Comparison of ENCODE assay signal across 8 cellular contexts in genomic region chr12:88141425-88141773, GRCh38. TPM values are rescaled to one million over a fixed set of nuclear protein-coding genes. Genes with fewer than 3 reads are reported as not detected.
DNase-seq lines count a peak whose midpoint lies in the region; ATAC-seq, FAIRE-seq and TF ChIP-seq lines count a peak whose summit lies in the region.

No MANE protein-coding gene starts in this region.

- peak overlapping the region; percentile 92 for H3K27ac Mint-ChIP-seq in astrocyte (ENCODE audit: unreplicated experiment)

- peaks cover 3% of the 10 kb centered on the region for H3K36me3 Mint-ChIP-seq in astrocyte (ENCODE audit: low read depth, unreplicated experiment)

- peaks cover 12% of the 10 kb centered on the region for H3K4me1 Mint-ChIP-seq in astrocyte (ENCODE audit: low read depth, unreplicated experiment)

- H3K36me3 ChIP-seq in cardiac muscle cell = no peaks in the 10 kb centered on the region
- no peaks in the 10 kb centered on the region for H3K36me3 ChIP-seq in astrocyte (ENCODE audit: insufficient read depth, low read length)
- no peaks in the 10 kb centered on the region for H3K36me3 ChIP-seq in lower lobe of right lung
- no peaks in the 10 kb centered on the region for H3K36me3 ChIP-seq in urinary bladder (ENCODE audit: insufficient read depth)

- H3K9ac ChIP-seq in astrocyte (ENCODE audit: low read length) = peak overlapping the region; percentile 92

- H3K27me3 Mint-ChIP-seq in astrocyte (ENCODE audit: low read depth, unreplicated experiment) = no peaks in the 10 kb centered on the region

- ATAC-seq in Right ventricle myocardium superior (ENCODE audit: poor library complexity) (no peak), lower lobe of right lung (peak in 1 of 2 donors; percentile 6), GM19324 (IDR thresholded peaks at IDR 0.05; ENCODE audit: low FRiP score, unreplicated experiment) (no peak), GM21619 (IDR thresholded peaks at IDR 0.05; ENCODE audit: unreplicated experiment) (no peak)

- H3K9me3 ChIP-seq in cardiac muscle cell (ENCODE audit: low read depth) (no peaks in the 10 kb centered on the region), astrocyte (ENCODE audit: insufficient read depth, low read depth, low read length) (no peaks in the 10 kb centered on the region), lower lobe of right lung (no peaks in the 10 kb centered on the region)

- H3K4me1 ChIP-seq in cardiac muscle cell (ENCODE audit: low read depth) = peaks cover 2% of the 10 kb centered on the region
- no peaks in the 10 kb centered on the region for H3K4me1 ChIP-seq in astrocyte (ENCODE audit: insufficient read depth, low read length)
- peaks cover 18% of the 10 kb centered on the region for H3K4me1 ChIP-seq in lower lobe of right lung
- H3K4me1 ChIP-seq in urinary bladder (ENCODE audit: insufficient read depth) = peaks cover 3% of the 10 kb centered on the region

- no peaks in the 10 kb centered on the region for H3K27me3 ChIP-seq in cardiac muscle cell
- no peaks in the 10 kb centered on the region for H3K27me3 ChIP-seq in astrocyte (ENCODE audit: insufficient read depth, low read length)
- H3K27me3 ChIP-seq in lower lobe of right lung (ENCODE audit: low read depth) = no peaks in the 10 kb centered on the region

- no peak for TF ChIP-seq CTCF in cardiac muscle cell (IDR thresholded peaks at IDR 0.05; ENCODE audit: low read depth, low read length)
- no peak for TF ChIP-seq CTCF in astrocyte (IDR thresholded peaks at IDR 0.05; ENCODE audit: insufficient read depth, low read depth, low read length)
- TF ChIP-seq CTCF in lower lobe of right lung (IDR thresholded peaks at IDR 0.05) = no peak

- intact Hi-C loops in Right ventricle myocardium superior (cut with DNase I) = no loop called here
- intact Hi-C loops in lower lobe of right lung (cut with DNase I) = no loop called here

- H3K9me3 Mint-ChIP-seq in astrocyte (ENCODE audit: unreplicated experiment) = no peaks in the 10 kb centered on the region

- DNase-seq in cardiac muscle cell (ENCODE audit: low read depth in 1 of 2, low spot score in 1 of 2) = no peak
- no peak for DNase-seq in Right ventricle myocardium superior
- DNase-seq in astrocyte (ENCODE audit: low read depth) = no peak
- no peak for DNase-seq in lower lobe of right lung
- no peak for DNase-seq in NK-92 (lab: John Stamatoyannopoulos, UW; ENCODE audit: unreplicated experiment)

- WGBS in urinary bladder = 7% methylated on average over 13 of the region's 13 CpGs

- peak overlapping the region; percentile 96 for H3K4me3 Mint-ChIP-seq in astrocyte (ENCODE audit: unreplicated experiment)

- no peaks in the 10 kb centered on the region for H4K20me1 ChIP-seq in astrocyte (ENCODE audit: insufficient read depth, low read length)

- H3K79me2 ChIP-seq in astrocyte (ENCODE audit: insufficient read depth, low read length) = peaks cover 42% of the 10 kb centered on the region

- H3K4me3 ChIP-seq in cardiac muscle cell (peak overlapping the region; percentile 81), astrocyte (ENCODE audit: insufficient read depth, low read depth, low read length) (peak overlapping the region; percentile 90), lower lobe of right lung (peak overlapping the region; percentile 82), urinary bladder (ENCODE audit: low read depth, low read length) (peak overlapping the region; percentile 52)

- FAIRE-seq in astrocyte (lab: Jason Lieb, UNC) = no peak

- peak overlapping the region; percentile 93 for H3K4me2 ChIP-seq in astrocyte (ENCODE audit: low read length)

- H3K27ac ChIP-seq in cardiac muscle cell (peak overlapping the region; percentile 18), astrocyte (ENCODE audit: low read depth, low read length) (peak overlapping the region; percentile 77), lower lobe of right lung (peak overlapping the region; percentile 75), urinary bladder (ENCODE audit: low read depth) (peak overlapping the region; percentile 48)

- peak overlapping the region; percentile 96 for H2AFZ ChIP-seq in astrocyte (ENCODE audit: low read depth, low read length)

RNA-seq across cellular contexts. Expression of gene CEP290, which starts 0.5 kb away (rescaled TPM):
- total RNA-seq in cardiac muscle cell (11.0 and 32.4 TPM in 2 replicates), Right ventricle myocardium superior (5.0 TPM), astrocyte (19.9 and 20.1 TPM in 2 replicates), lower lobe of right lung (11.6 TPM), urinary bladder (69.6 TPM)
- polyA plus RNA-seq in cardiac muscle cell (16.7 and 22.8 TPM in 2 replicates), urinary bladder (6.7 TPM)

RNA-seq across cellular contexts. Expression of gene TMTC3, which starts 0.7 kb away (rescaled TPM):
- total RNA-seq in cardiac muscle cell = 13.8 and 15.7 TPM in 2 replicates
- 5.6 and 6.1 TPM in 2 replicates for polyA plus RNA-seq in cardiac muscle cell
- 5.8 TPM for total RNA-seq in Right ventricle myocardium superior
- 49.0 and 55.7 TPM in 2 replicates for total RNA-seq in astrocyte
- 17.4 TPM for total RNA-seq in lower lobe of right lung
- total RNA-seq in urinary bladder = 82.5 TPM
- polyA plus RNA-seq in urinary bladder = 7.7 TPM

Comparison
In these comparisons a context has a peak if more than half of its experiments do, and no peak if none do; other contexts are left out.
1. H3K27ac ChIP-seq: peak in every context shown above with its lines; median percentile 77 in astrocyte; 75 in lower lobe of right lung; 48 in urinary bladder; 18 in cardiac muscle cell.